2 cellular contexts compared by ENCODE assay signal in the genomic region with DNA sequence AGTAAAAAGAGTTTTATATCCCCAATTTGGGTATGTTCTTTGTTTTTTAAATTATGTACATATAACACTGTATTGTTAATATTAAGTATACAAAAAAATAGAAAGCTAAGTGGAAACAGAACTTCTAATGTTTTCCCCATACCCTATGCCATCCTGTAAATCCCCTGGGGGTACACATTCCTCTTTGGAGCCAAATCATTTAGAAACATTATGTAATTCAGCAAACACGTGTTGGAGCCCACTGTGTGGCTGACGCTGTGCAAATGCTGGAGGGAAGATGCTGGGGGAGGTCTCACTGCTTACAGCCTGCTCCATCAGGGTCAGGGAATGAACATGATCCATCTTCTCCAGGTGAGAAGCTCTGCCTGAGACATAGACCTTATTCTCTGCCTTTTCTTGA.
A peak's percentile ranks its signal among the peaks of the same experiment; 100 is the strongest.
TF ChIP-seq lines count a peak whose summit lies in the region.

No MANE protein-coding gene starts in this region.

TF ChIP-seq in GM12878, 131 proteins besides CTCF, POLR2A, EP300 and RAD21:
- 0 out of 2 replicates have a peak, but pooled peaks have one; percentile 12 for TF ChIP-seq JUNB (IDR thresholded peaks at IDR 0.05)
- TF ChIP-seq, protein P1, sequence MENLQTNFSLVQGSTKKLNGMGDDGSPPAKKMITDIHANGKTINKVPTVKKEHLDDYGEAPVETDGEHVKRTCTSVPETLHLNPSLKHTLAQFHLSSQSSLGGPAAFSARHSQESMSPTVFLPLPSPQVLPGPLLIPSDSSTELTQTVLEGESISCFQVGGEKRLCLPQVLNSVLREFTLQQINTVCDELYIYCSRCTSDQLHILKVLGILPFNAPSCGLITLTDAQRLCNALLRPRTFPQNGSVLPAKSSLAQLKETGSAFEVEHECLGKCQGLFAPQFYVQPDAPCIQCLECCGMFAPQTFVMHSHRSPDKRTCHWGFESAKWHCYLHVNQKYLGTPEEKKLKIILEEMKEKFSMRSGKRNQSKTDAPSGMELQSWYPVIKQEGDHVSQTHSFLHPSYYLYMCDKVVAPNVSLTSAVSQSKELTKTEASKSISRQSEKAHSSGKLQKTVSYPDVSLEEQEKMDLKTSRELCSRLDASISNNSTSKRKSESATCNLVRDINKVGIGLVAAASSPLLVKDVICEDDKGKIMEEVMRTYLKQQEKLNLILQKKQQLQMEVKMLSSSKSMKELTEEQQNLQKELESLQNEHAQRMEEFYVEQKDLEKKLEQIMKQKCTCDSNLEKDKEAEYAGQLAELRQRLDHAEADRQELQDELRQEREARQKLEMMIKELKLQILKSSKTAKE (IDR thresholded peaks at IDR 0.05; ENCODE audit: low read depth, poor library complexity, severe bottlenecking) = no peak

TF ChIP-seq in SK-N-SH, 30 proteins besides CTCF, POLR2A, EP300 and RAD21:
- TF ChIP-seq, protein P2, sequence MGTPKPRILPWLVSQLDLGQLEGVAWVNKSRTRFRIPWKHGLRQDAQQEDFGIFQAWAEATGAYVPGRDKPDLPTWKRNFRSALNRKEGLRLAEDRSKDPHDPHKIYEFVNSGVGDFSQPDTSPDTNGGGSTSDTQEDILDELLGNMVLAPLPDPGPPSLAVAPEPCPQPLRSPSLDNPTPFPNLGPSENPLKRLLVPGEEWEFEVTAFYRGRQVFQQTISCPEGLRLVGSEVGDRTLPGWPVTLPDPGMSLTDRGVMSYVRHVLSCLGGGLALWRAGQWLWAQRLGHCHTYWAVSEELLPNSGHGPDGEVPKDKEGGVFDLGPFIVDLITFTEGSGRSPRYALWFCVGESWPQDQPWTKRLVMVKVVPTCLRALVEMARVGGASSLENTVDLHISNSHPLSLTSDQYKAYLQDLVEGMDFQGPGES (IDR thresholded peaks at IDR 0.05; ENCODE audit: low read depth, low read length) = no peak
- TF ChIP-seq FOXJ3 (CRISPR knock-in tag; IDR thresholded peaks at IDR 0.05) (no peak), CHD2 (IDR thresholded peaks at IDR 0.05; ENCODE audit: low read length, partially characterized antibody) (no peak), TEAD4 (IDR thresholded peaks at IDR 0.05; ENCODE audit: borderline replicate concordance, insufficient read depth) (no peak)
TF ChIP-seq in SK-N-SH: peak in this region for 0.
